In genomic region chr1:221732052-221732451, GRCh38 we compare ENCODE assay signal across 1 cellular context.
TF ChIP-seq lines count a peak whose summit lies in the region.

No MANE protein-coding gene starts in this region.

TF ChIP-seq in GM12878, 131 proteins besides CTCF, POLR2A, EP300 and RAD21:
- TF ChIP-seq PKNOX1 (IDR thresholded peaks at IDR 0.05), result no peak
- no peak for TF ChIP-seq CEBPZ (IDR thresholded peaks at IDR 0.05; ENCODE audit: low read depth, low read length)
- 0 out of 2 replicates have a peak, but pooled peaks have one; percentile 11 for TF ChIP-seq RUNX3 (IDR thresholded peaks at IDR 0.05; ENCODE audit: low read length)
